ENCODE assay signal across 1 cellular context in genomic region chr17:17492562-17492961, GRCh38.
TF ChIP-seq lines count a peak whose summit lies in the region.

No MANE protein-coding gene starts in this region.

TF ChIP-seq in HepG2, 621 proteins besides CTCF, POLR2A, EP300 and RAD21 (continued from another document):
- TF ChIP-seq AKNA (CRISPR knock-in tag; IDR thresholded peaks at IDR 0.05; ENCODE audit: borderline replicate concordance) (no peak), FOXA3 (CRISPR knock-in tag; IDR thresholded peaks at IDR 0.05) (no peak), ZNF781 (CRISPR knock-in tag; IDR thresholded peaks at IDR 0.05; ENCODE audit: borderline replicate concordance, not compliant biosample characterization) (no peak)
